In the genomic region with DNA sequence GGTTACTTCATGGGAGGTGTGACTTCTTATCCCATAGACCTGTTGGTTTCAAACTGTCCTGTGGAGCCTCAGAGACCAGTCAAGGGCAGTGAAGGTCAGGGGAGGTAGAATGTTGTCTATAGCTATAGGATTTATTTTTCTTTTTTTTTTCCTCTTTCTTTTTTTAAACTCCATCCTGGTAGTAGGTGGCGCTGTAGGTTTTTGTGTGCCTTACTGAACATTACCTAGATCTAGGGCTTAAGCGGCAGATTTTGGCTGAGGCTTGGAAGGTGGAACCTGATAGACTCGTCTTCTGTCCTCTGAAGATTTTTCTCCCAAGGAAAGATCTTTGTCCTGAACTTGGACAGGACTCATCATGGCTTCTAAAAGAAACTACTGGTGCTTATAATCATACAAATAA, we compare ENCODE assay signal across 1 cellular context.
TF ChIP-seq lines count a peak whose summit lies in the region.

No MANE protein-coding gene starts in this region.

TF ChIP-seq in GM23338, 12 proteins besides CTCF, POLR2A, EP300 and RAD21:
- TF ChIP-seq JUNB (IDR thresholded peaks at IDR 0.05; ENCODE audit: unreplicated experiment) (no peak), POLR2AphosphoS5 (IDR thresholded peaks at IDR 0.05; ENCODE audit: low read depth) (no peak), EZH2 (IDR thresholded peaks at IDR 0.05; ENCODE audit: low read depth, unreplicated experiment) (no peak), ZNF114 (CRISPR knock-in tag; IDR thresholded peaks at IDR 0.05) (no peak), ZNF331 (CRISPR knock-in tag; IDR thresholded peaks at IDR 0.05; ENCODE audit: low read depth) (no peak), STAT1 (IDR thresholded peaks at IDR 0.05; ENCODE audit: unreplicated experiment) (no peak), EZH2phosphoT487 (IDR thresholded peaks at IDR 0.05; ENCODE audit: unreplicated experiment) (no peak), NANOG (IDR thresholded peaks at IDR 0.05; ENCODE audit: borderline replicate concordance) (no peak), CREB1 (CRISPR knock-in tag; IDR thresholded peaks at IDR 0.05; ENCODE audit: low read depth) (no peak)
- TF ChIP-seq, protein P1, sequence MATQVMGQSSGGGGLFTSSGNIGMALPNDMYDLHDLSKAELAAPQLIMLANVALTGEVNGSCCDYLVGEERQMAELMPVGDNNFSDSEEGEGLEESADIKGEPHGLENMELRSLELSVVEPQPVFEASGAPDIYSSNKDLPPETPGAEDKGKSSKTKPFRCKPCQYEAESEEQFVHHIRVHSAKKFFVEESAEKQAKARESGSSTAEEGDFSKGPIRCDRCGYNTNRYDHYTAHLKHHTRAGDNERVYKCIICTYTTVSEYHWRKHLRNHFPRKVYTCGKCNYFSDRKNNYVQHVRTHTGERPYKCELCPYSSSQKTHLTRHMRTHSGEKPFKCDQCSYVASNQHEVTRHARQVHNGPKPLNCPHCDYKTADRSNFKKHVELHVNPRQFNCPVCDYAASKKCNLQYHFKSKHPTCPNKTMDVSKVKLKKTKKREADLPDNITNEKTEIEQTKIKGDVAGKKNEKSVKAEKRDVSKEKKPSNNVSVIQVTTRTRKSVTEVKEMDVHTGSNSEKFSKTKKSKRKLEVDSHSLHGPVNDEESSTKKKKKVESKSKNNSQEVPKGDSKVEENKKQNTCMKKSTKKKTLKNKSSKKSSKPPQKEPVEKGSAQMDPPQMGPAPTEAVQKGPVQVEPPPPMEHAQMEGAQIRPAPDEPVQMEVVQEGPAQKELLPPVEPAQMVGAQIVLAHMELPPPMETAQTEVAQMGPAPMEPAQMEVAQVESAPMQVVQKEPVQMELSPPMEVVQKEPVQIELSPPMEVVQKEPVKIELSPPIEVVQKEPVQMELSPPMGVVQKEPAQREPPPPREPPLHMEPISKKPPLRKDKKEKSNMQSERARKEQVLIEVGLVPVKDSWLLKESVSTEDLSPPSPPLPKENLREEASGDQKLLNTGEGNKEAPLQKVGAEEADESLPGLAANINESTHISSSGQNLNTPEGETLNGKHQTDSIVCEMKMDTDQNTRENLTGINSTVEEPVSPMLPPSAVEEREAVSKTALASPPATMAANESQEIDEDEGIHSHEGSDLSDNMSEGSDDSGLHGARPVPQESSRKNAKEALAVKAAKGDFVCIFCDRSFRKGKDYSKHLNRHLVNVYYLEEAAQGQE (IDR thresholded peaks at IDR 0.05; ENCODE audit: unreplicated experiment): no peak
- TF ChIP-seq, protein P2, sequence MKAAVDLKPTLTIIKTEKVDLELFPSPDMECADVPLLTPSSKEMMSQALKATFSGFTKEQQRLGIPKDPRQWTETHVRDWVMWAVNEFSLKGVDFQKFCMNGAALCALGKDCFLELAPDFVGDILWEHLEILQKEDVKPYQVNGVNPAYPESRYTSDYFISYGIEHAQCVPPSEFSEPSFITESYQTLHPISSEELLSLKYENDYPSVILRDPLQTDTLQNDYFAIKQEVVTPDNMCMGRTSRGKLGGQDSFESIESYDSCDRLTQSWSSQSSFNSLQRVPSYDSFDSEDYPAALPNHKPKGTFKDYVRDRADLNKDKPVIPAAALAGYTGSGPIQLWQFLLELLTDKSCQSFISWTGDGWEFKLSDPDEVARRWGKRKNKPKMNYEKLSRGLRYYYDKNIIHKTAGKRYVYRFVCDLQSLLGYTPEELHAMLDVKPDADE (IDR thresholded peaks at IDR 0.05): no peak
- TF ChIP-seq, protein P3, sequence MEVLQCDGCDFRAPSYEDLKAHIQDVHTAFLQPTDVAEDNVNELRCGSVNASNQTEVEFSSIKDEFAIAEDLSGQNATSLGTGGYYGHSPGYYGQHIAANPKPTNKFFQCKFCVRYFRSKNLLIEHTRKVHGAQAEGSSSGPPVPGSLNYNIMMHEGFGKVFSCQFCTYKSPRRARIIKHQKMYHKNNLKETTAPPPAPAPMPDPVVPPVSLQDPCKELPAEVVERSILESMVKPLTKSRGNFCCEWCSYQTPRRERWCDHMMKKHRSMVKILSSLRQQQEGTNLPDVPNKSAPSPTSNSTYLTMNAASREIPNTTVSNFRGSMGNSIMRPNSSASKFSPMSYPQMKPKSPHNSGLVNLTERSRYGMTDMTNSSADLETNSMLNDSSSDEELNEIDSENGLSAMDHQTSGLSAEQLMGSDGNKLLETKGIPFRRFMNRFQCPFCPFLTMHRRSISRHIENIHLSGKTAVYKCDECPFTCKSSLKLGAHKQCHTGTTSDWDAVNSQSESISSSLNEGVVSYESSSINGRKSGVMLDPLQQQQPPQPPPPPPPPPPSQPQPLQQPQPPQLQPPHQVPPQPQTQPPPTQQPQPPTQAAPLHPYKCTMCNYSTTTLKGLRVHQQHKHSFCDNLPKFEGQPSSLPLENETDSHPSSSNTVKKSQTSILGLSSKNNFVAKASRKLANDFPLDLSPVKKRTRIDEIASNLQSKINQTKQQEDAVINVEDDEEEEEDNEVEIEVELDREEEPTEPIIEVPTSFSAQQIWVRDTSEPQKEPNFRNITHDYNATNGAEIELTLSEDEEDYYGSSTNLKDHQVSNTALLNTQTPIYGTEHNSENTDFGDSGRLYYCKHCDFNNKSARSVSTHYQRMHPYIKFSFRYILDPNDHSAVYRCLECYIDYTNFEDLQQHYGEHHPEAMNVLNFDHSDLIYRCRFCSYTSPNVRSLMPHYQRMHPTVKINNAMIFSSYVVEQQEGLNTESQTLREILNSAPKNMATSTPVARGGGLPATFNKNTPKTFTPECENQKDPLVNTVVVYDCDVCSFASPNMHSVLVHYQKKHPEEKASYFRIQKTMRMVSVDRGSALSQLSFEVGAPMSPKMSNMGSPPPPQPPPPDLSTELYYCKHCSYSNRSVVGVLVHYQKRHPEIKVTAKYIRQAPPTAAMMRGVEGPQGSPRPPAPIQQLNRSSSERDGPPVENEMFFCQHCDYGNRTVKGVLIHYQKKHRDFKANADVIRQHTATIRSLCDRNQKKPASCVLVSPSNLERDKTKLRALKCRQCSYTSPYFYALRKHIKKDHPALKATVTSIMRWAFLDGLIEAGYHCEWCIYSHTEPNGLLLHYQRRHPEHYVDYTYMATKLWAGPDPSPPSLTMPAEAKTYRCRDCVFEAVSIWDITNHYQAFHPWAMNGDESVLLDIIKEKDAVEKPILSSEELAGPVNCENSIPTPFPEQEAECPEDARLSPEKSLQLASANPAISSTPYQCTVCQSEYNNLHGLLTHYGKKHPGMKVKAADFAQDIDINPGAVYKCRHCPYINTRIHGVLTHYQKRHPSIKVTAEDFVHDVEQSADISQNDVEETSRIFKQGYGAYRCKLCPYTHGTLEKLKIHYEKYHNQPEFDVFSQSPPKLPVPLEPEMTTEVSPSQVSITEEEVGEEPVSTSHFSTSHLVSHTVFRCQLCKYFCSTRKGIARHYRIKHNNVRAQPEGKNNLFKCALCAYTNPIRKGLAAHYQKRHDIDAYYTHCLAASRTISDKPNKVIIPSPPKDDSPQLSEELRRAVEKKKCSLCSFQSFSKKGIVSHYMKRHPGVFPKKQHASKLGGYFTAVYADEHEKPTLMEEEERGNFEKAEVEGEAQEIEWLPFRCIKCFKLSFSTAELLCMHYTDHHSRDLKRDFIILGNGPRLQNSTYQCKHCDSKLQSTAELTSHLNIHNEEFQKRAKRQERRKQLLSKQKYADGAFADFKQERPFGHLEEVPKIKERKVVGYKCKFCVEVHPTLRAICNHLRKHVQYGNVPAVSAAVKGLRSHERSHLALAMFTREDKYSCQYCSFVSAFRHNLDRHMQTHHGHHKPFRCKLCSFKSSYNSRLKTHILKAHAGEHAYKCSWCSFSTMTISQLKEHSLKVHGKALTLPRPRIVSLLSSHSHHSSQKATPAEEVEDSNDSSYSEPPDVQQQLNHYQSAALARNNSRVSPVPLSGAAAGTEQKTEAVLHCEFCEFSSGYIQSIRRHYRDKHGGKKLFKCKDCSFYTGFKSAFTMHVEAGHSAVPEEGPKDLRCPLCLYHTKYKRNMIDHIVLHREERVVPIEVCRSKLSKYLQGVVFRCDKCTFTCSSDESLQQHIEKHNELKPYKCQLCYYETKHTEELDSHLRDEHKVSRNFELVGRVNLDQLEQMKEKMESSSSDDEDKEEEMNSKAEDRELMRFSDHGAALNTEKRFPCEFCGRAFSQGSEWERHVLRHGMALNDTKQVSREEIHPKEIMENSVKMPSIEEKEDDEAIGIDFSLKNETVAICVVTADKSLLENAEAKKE (CRISPR knock-in tag; IDR thresholded peaks at IDR 0.05): no peak
